17 cellular contexts compared by ENCODE assay signal in genomic region chr13:49452725-49453457, GRCh38. TPM values are rescaled to one million over a fixed set of nuclear protein-coding genes. Genes with fewer than 3 reads are reported as not detected.
A peak's percentile ranks its signal among the peaks of the same experiment; 100 is the strongest.
DNase-seq lines count a peak whose midpoint lies in the region; ATAC-seq and TF ChIP-seq lines count a peak whose summit lies in the region.
"Had no signal": no experiment of that assay in that cellular context is flagged by ENCODE, and none has a peak within 500 bp of the region (broad histone marks: within the 10 kb centered on the region; RNA-seq: fewer than 3 reads in every experiment).

No MANE protein-coding gene starts in this region.

- ATAC-seq in CD4-positive, CD25-positive, alpha-beta regulatory T cell (ENCODE audit: low read depth in 2 of 2): no peak
- ATAC-seq in T-cell (replicated peaks in 1 of 4) (no peak), left lobe of liver (peak; percentile 78)
- ATAC-seq: GM12878, HCT116 had no signal

- peaks cover 47% of the 10 kb centered on the region for H3K4me1 Mint-ChIP-seq in activated naive CD4-positive, alpha-beta T cell treated with anti-CD3 and anti-CD28 coated beads, Interleukin-2, amount 10 ng/mL, durations not matched to agents 7 days and 5 days
- peaks cover 15 to 64% (median 56%) of the 10 kb centered on the region in 4 donors for H3K4me1 Mint-ChIP-seq in CD4-positive, CD25-positive, alpha-beta regulatory T cell
- H3K4me1 Mint-ChIP-seq in T-cell (peaks cover 62 to 66% (median 63%) of the 10 kb centered on the region in 3 donors), osteocyte (ENCODE audit: unreplicated experiment) (peaks cover 14% of the 10 kb centered on the region)

- no peak for DNase-seq in activated naive CD4-positive, alpha-beta T cell treated with anti-CD3 and anti-CD28 coated beads, Interleukin-2, amount 10 ng/mL, durations not matched to agents 7 days and 5 days
- no peak for DNase-seq in activated naive CD4-positive, alpha-beta T cell (lab: John Stamatoyannopoulos, UW)
- no peak for DNase-seq in CD4-positive, CD25-positive, alpha-beta regulatory T cell
- DNase-seq in T-cell: no peak
- DNase-seq in left lobe of liver (ENCODE audit: low spot score): no peak
- no peak for DNase-seq in osteocyte (ENCODE audit: extremely low spot score, unreplicated experiment)
- no peak for DNase-seq in NCI-H2196 treated with DMSO at 0.1 percent for 48 hours (lab: John Stamatoyannopoulos, UW; ENCODE audit: unreplicated experiment)
- no peak for DNase-seq in putamen (ENCODE audit: low spot score)
- DNase-seq: 8988T; AML-193; Calu3; CD4-positive, alpha-beta T cell; DMS 273 treated with DMSO at 0.1 percent for 48 hours; GM23248 had no signal

- POLR2A ChIA-PET in T-cell (lab: Charles Lee): interaction anchor here in 1 of 2 donors (0.6 kb wide), 1 partner anchor 489 kb away, joined by 3 read pairs; no protein-coding TSS in a partner anchor

- H3K27me3 Mint-ChIP-seq in activated naive CD4-positive, alpha-beta T cell treated with anti-CD3 and anti-CD28 coated beads, Interleukin-2, amount 10 ng/mL, durations not matched to agents 7 days and 5 days: no peaks in the 10 kb centered on the region
- H3K27me3 Mint-ChIP-seq in CD4-positive, CD25-positive, alpha-beta regulatory T cell: no peaks in the 10 kb centered on the region
- H3K27me3 Mint-ChIP-seq in T-cell (no peaks in the 10 kb centered on the region), osteocyte (ENCODE audit: unreplicated experiment) (no peaks in the 10 kb centered on the region)
- H3K27me3 Mint-ChIP-seq: CD4-positive, alpha-beta T cell had no signal

- H3K4me1 ChIP-seq in CD4-positive, CD25-positive, alpha-beta regulatory T cell (ENCODE audit: control insufficient read depth, insufficient read depth, low read length, poor library complexity, severe bottlenecking): peaks cover 37% of the 10 kb centered on the region

- H3K27ac ChIP-seq in CD4-positive, CD25-positive, alpha-beta regulatory T cell (ENCODE audit: insufficient read depth, low read length, poor library complexity, severe bottlenecking): no peak overlapping the region
- H3K27ac ChIP-seq: BLaER1, GM23248 had no signal

- H3K4me3 Mint-ChIP-seq in activated naive CD4-positive, alpha-beta T cell treated with anti-CD3 and anti-CD28 coated beads, Interleukin-2, amount 10 ng/mL, durations not matched to agents 7 days and 5 days: no peak overlapping the region
- peak overlapping the region in 2 of 4 donors; percentile 36 to 73 for H3K4me3 Mint-ChIP-seq in CD4-positive, CD25-positive, alpha-beta regulatory T cell
- H3K4me3 Mint-ChIP-seq in T-cell: no peak overlapping the region
- H3K4me3 Mint-ChIP-seq in osteocyte (ENCODE audit: unreplicated experiment): no peak overlapping the region
- H3K4me3 Mint-ChIP-seq: CD4-positive, alpha-beta T cell had no signal

- H3K9me3 Mint-ChIP-seq in activated naive CD4-positive, alpha-beta T cell treated with anti-CD3 and anti-CD28 coated beads, Interleukin-2, amount 10 ng/mL, durations not matched to agents 7 days and 5 days: no peaks in the 10 kb centered on the region
- no peaks in the 10 kb centered on the region for H3K9me3 Mint-ChIP-seq in CD4-positive, CD25-positive, alpha-beta regulatory T cell
- H3K9me3 Mint-ChIP-seq in T-cell (no peaks in the 10 kb centered on the region), osteocyte (ENCODE audit: unreplicated experiment) (no peaks in the 10 kb centered on the region)
- H3K9me3 Mint-ChIP-seq: CD4-positive, alpha-beta T cell had no signal

- CTCF ChIA-PET in activated naive CD4-positive, alpha-beta T cell treated with anti-CD3 and anti-CD28 coated beads, Interleukin-2, amount 10 ng/mL, durations not matched to agents 7 days and 5 days (lab: Charles Lee): interaction anchor here (0.6 to 0.7 kb wide), 2 partner anchors 10 to 166 kb away, joined by 4 read pairs; no protein-coding TSS in a partner anchor
- CTCF ChIA-PET in T-cell (lab: Charles Lee): interaction anchor here in 1 of 2 donors (0.5 kb wide), 1 partner anchor 201 kb away, joined by 3 read pairs; no protein-coding TSS in a partner anchor

- TF ChIP-seq CTCF in osteocyte (IDR thresholded peaks at IDR 0.05): no peak

- peaks cover 7% of the 10 kb centered on the region for H3K36me3 ChIP-seq in CD4-positive, CD25-positive, alpha-beta regulatory T cell (ENCODE audit: control insufficient read depth, insufficient read depth, low read length)

- peaks cover 34% of the 10 kb centered on the region for H3K36me3 Mint-ChIP-seq in activated naive CD4-positive, alpha-beta T cell treated with anti-CD3 and anti-CD28 coated beads, Interleukin-2, amount 10 ng/mL, durations not matched to agents 7 days and 5 days
- peaks cover 20% of the 10 kb centered on the region for H3K36me3 Mint-ChIP-seq in CD4-positive, CD25-positive, alpha-beta regulatory T cell
- H3K36me3 Mint-ChIP-seq in T-cell (peaks cover 31% of the 10 kb centered on the region), osteocyte (ENCODE audit: unreplicated experiment) (peaks cover 19% of the 10 kb centered on the region)

- H3K9me3 ChIP-seq in CD4-positive, CD25-positive, alpha-beta regulatory T cell (ENCODE audit: control insufficient read depth in 2 of 2, low read length in 2 of 2): no peaks in the 10 kb centered on the region
- H3K9me3 ChIP-seq: BLaER1 had no signal

- H3K27me3 ChIP-seq in CD4-positive, CD25-positive, alpha-beta regulatory T cell (ENCODE audit: control insufficient read depth, insufficient read depth, low read length): no peaks in the 10 kb centered on the region
- H3K27me3 ChIP-seq: BLaER1 had no signal

- peak overlapping the region; percentile 1 for H3K27ac Mint-ChIP-seq in activated naive CD4-positive, alpha-beta T cell treated with anti-CD3 and anti-CD28 coated beads, Interleukin-2, amount 10 ng/mL, durations not matched to agents 7 days and 5 days
- peak overlapping the region in 2 of 3 donors; percentile 14 to 79 for H3K27ac Mint-ChIP-seq in CD4-positive, CD25-positive, alpha-beta regulatory T cell
- H3K27ac Mint-ChIP-seq in T-cell (peak overlapping the region; percentile 28 to 31), osteocyte (ENCODE audit: unreplicated experiment) (no peak overlapping the region)
- H3K27ac Mint-ChIP-seq: CD4-positive, alpha-beta T cell had no signal

- H3K4me3 ChIP-seq in CD4-positive, CD25-positive, alpha-beta regulatory T cell (ENCODE audit: low read depth, low read length): no peak overlapping the region
- H3K4me3 ChIP-seq: BLaER1, GM12878, GM23248 had no signal

RNA-seq across cellular contexts. Expression of gene SETDB2, which starts 8.8 kb away (rescaled TPM):
- 24.4 TPM for total RNA-seq in CD4-positive, CD25-positive, alpha-beta regulatory T cell
- 10 to 100 TPM; 11.0 to 23.0 (median 14.8) TPM for polyA plus RNA-seq in CD4-positive, CD25-positive, alpha-beta regulatory T cell
- total RNA-seq in T-cell (10 to 100 TPM; 20.0 to 22.2 (median 21.1) TPM), left lobe of liver (4.9 TPM), osteocyte (8.2 and 9.4 TPM in 2 replicates)

RNA-seq across cellular contexts. Expression of gene CAB39L, which starts 9.0 kb away (rescaled TPM):
- 3.0 TPM for total RNA-seq in CD4-positive, CD25-positive, alpha-beta regulatory T cell
- 10 to 100 TPM in 2 of 4 donors, 1 to 10 TPM in 2; 6.9 to 13.9 (median 10.0) TPM for polyA plus RNA-seq in CD4-positive, CD25-positive, alpha-beta regulatory T cell
- total RNA-seq in T-cell (1 to 10 TPM; 3.4 to 5.9 (median 5.0) TPM), left lobe of liver (2.4 TPM), osteocyte (7.4 and 8.3 TPM in 2 replicates)

RNA-seq across cellular contexts. Expression of gene PHF11, which starts 42.9 kb away (rescaled TPM):
- 122 TPM for total RNA-seq in CD4-positive, CD25-positive, alpha-beta regulatory T cell
- polyA plus RNA-seq in CD4-positive, CD25-positive, alpha-beta regulatory T cell: 100 to 1,000 TPM; 101 to 134 (median 115) TPM
- total RNA-seq in T-cell: 100 to 1,000 TPM in 3 of 5 donors, 10 to 100 TPM in 2; 94.0 to 119 (median 113) TPM
- 11.7 TPM for total RNA-seq in left lobe of liver
- 30.6 and 32.1 TPM in 2 replicates for total RNA-seq in osteocyte
